In genomic region chr2:212595036-212595654, GRCh38 we compare ENCODE assay signal across 8 cellular contexts. TPM values are rescaled to one million over a fixed set of nuclear protein-coding genes. Genes with fewer than 3 reads are reported as not detected.
DNase-seq lines count a peak whose midpoint lies in the region; ATAC-seq and TF ChIP-seq lines count a peak whose summit lies in the region.

No MANE protein-coding gene starts in this region.

- intact Hi-C loops in IMR-90 (cut with micrococcal nuclease), result loop anchor here (1.0 to 10.0 kb wide), 2 partner anchors 180 to 558 kb away; no protein-coding TSS in a partner anchor
- intact Hi-C loops in aorta (cut with DNase I), result no loop called here
- intact Hi-C loops in left cardiac atrium (cut with DNase I), result no loop called here

- no peak overlapping the region for H2AK5ac ChIP-seq in IMR-90 (ENCODE audit: low read depth, low read length)

- H3K9me1 ChIP-seq in IMR-90 (ENCODE audit: insufficient read depth, low read length), result no peaks in the 10 kb centered on the region

- H2BK20ac ChIP-seq in IMR-90 (ENCODE audit: low read depth, low read length), result no peak overlapping the region

- no peaks in the 10 kb centered on the region for H3K4me1 ChIP-seq in IMR-90 (ENCODE audit: control insufficient read depth, insufficient read depth, low read length)
- H3K4me1 ChIP-seq in aorta (ENCODE audit: control insufficient read depth in 1 of 2, insufficient read depth in 2 of 2, low read length in 2 of 2), result no peaks in the 10 kb centered on the region

- H4K91ac ChIP-seq in IMR-90 (ENCODE audit: insufficient read depth, low read depth, low read length), result no peak overlapping the region

- no peak for TF ChIP-seq POLR2A in IMR-90 (IDR thresholded peaks at IDR 0.05; ENCODE audit: low read depth, low read length)

- peak; percentile 31 for TF ChIP-seq CTCF in IMR-90 (conservative IDR thresholded peaks at IDR 0.05; ENCODE audit: low read depth, low read length)
- peak; percentile 23 for TF ChIP-seq CTCF in astrocyte of the cerebellum (IDR thresholded peaks at IDR 0.05; ENCODE audit: low read depth, low read length, missing control alignments)

- no peaks in the 10 kb centered on the region for H4K20me1 ChIP-seq in IMR-90 (ENCODE audit: insufficient read depth, low read length)

- no peak overlapping the region for H3K18ac ChIP-seq in IMR-90 (ENCODE audit: low read depth, low read length)

- H3K4me2 ChIP-seq in IMR-90 (ENCODE audit: low read depth, low read length), result no peak overlapping the region

- peak; percentile 28; the same call in 1 of the 2 replicates for TF ChIP-seq RAD21 in IMR-90 (IDR thresholded peaks at IDR 0.05; ENCODE audit: low read length)

- no peak overlapping the region for H4K8ac ChIP-seq in IMR-90 (ENCODE audit: low read depth in 2 of 2, low read length in 2 of 2)

- WGBS in IMR-90 (ENCODE audit: extremely low coverage in 2 of 2, insufficient read length in 1 of 2), 2 experiments, result no CpG with 5 or more reads among the region's 3 CpGs
- 35 to 44% methylated on average over 3 of the region's 3 CpGs for WGBS in aorta, 2 donors

- dilution Hi-C loops in IMR-90 (cut with HindIII; ENCODE audit: low sequenced_read_pairs, unreplicated experiment), result no loop called here

- peak; percentile 71 for ATAC-seq in GM18520 (IDR thresholded peaks at IDR 0.05; ENCODE audit: unreplicated experiment)
- ATAC-seq in IMR-90 (ENCODE audit: low read depth), result 0 out of 2 replicates have a peak, but pooled peaks have one; percentile 28
- ATAC-seq in aorta (ENCODE audit: low FRiP score), result no peak
- ATAC-seq in left cardiac atrium, result no peak

- no peak overlapping the region for H2BK15ac ChIP-seq in IMR-90 (ENCODE audit: low read depth, low read length)

- H3K36me3 ChIP-seq in IMR-90 (ENCODE audit: control insufficient read depth, insufficient read depth, low read length), result no peaks in the 10 kb centered on the region
- no peaks in the 10 kb centered on the region for H3K36me3 ChIP-seq in aorta (ENCODE audit: control insufficient read depth in 1 of 2, insufficient read depth in 2 of 2, low read length in 1 of 2)
- no peaks in the 10 kb centered on the region for H3K36me3 ChIP-seq in MG63

- H3K14ac ChIP-seq in IMR-90 (replicated peaks; ENCODE audit: low read depth, low read length), result no peak overlapping the region

- H3K4me3 ChIP-seq in IMR-90 (ENCODE audit: insufficient read depth, low read depth, low read length), result no peak overlapping the region
- H3K4me3 ChIP-seq in astrocyte of the cerebellum (ENCODE audit: low read depth, low read length), result no peak overlapping the region
- no peak overlapping the region for H3K4me3 ChIP-seq in aorta (ENCODE audit: low read length in 2 of 2)
- H3K4me3 ChIP-seq in MG63, result no peak overlapping the region

- no peak overlapping the region for H2AK9ac ChIP-seq in IMR-90 (replicated peaks; ENCODE audit: low read depth, low read length, poor library complexity)

- no peak overlapping the region for H3K23ac ChIP-seq in IMR-90 (ENCODE audit: low read depth, low read length)

- H2BK120ac ChIP-seq in IMR-90 (ENCODE audit: low read depth, low read length), result no peak overlapping the region

- no peak overlapping the region for H2BK5ac ChIP-seq in IMR-90 (ENCODE audit: low read depth, low read length, poor library complexity, severe bottlenecking)

- POLR2A ChIA-PET in IMR-90 (lab: Charles Lee; ENCODE audit: unreplicated experiment), result no interaction called here

- no TSS peak for BruUV-seq in IMR-90 (replicated peaks; lab: Mats Ljungman, UMichigan)

- H4K5ac ChIP-seq in IMR-90 (ENCODE audit: low read depth, low read length), result no peak overlapping the region

- peak; percentile 25 for DNase-seq in A172 (ENCODE audit: low spot score)
- peak; percentile 46 for DNase-seq in IMR-90
- peak; percentile 13 for DNase-seq in astrocyte of the cerebellum (ENCODE audit: low read depth)
- DNase-seq in aorta, result no peak
- DNase-seq in left cardiac atrium, result no peak
- no peak for DNase-seq in stimulated activated CD4-positive, alpha-beta T cell treated with anti-CD3 and anti-CD28 coated beads, Interleukin-12 subunit alpha, Interleukin-12 subunit beta, amount 100 ng/mL, for 4 hours
- DNase-seq in MG63, result no peak

- no peak overlapping the region for H3K27ac ChIP-seq in IMR-90 (ENCODE audit: insufficient read depth, low read length)
- no peak overlapping the region for H3K27ac ChIP-seq in aorta (ENCODE audit: low read depth in 1 of 2, low read length in 2 of 2)

- no peak overlapping the region for H3K4ac ChIP-seq in IMR-90 (ENCODE audit: low read depth, low read length)

- H3K27me3 ChIP-seq in IMR-90 (ENCODE audit: control insufficient read depth, insufficient read depth, low read length), result no peaks in the 10 kb centered on the region
- H3K27me3 ChIP-seq in aorta (ENCODE audit: control insufficient read depth in 1 of 2, insufficient read depth in 2 of 2, low read length in 1 of 2), result peaks cover 0 to 2% of the 10 kb centered on the region in 2 donors
- no peaks in the 10 kb centered on the region for H3K27me3 ChIP-seq in MG63

- H3K56ac ChIP-seq in IMR-90 (ENCODE audit: extremely low read depth, insufficient read depth, low read length), result no peak overlapping the region

- CTCF ChIA-PET in IMR-90 (lab: Yijun Ruan, JAX), result no interaction called here

- no peaks in the 10 kb centered on the region for H3K9me3 ChIP-seq in IMR-90 (ENCODE audit: control insufficient read depth, insufficient read depth, low read length)
- no peaks in the 10 kb centered on the region for H3K9me3 ChIP-seq in aorta (ENCODE audit: control insufficient read depth, low read length)
- H3K9me3 ChIP-seq in MG63, result no peaks in the 10 kb centered on the region

- H3K79me1 ChIP-seq in IMR-90 (ENCODE audit: low read depth in 1 of 2, low read length in 2 of 2), result no peaks in the 10 kb centered on the region

- no peak overlapping the region for H2AFZ ChIP-seq in IMR-90 (replicated peaks; ENCODE audit: low read length, poor library complexity)

- in situ Hi-C loops in IMR-90 (cut with MboI; ENCODE audit: low sequenced_read_pairs) (no loop called here), astrocyte of the cerebellum (cut with HindIII; ENCODE audit: low sequenced_read_pairs) (no loop called here)

- no peak overlapping the region for H3K9ac ChIP-seq in IMR-90 (ENCODE audit: low read depth, low read length)

TF ChIP-seq in IMR-90, 13 proteins besides CTCF, POLR2A, EP300 and RAD21:
- TF ChIP-seq NFE2L2 (IDR thresholded peaks at IDR 0.05; ENCODE audit: low read depth, low read length) (no peak), SMC3 (IDR thresholded peaks at IDR 0.05; ENCODE audit: low read depth, low read length) (no peak), MAZ (IDR thresholded peaks at IDR 0.05; ENCODE audit: borderline replicate concordance, low read depth, low read length) (no peak), CEBPB (IDR thresholded peaks at IDR 0.05; ENCODE audit: low read depth, low read length) (no peak), FOS (IDR thresholded peaks at IDR 0.05; ENCODE audit: low read depth, low read length) (no peak), MAFK (IDR thresholded peaks at IDR 0.05; ENCODE audit: low read depth, low read length) (no peak), CHD1 (IDR thresholded peaks at IDR 0.05; ENCODE audit: low read depth, low read length) (no peak), RCOR1 (IDR thresholded peaks at IDR 0.05; ENCODE audit: insufficient replicate concordance, low read length) (no peak), ELK1 (IDR thresholded peaks at IDR 0.05; ENCODE audit: borderline replicate concordance, low read depth, low read length) (no peak), BHLHE40 (IDR thresholded peaks at IDR 0.05; ENCODE audit: low read depth, low read length) (no peak), RFX5 (IDR thresholded peaks at IDR 0.05; ENCODE audit: low read depth, low read length) (no peak), MXI1 (IDR thresholded peaks at IDR 0.05; ENCODE audit: borderline replicate concordance, low read depth, low read length) (no peak)
- TF ChIP-seq, protein P1, sequence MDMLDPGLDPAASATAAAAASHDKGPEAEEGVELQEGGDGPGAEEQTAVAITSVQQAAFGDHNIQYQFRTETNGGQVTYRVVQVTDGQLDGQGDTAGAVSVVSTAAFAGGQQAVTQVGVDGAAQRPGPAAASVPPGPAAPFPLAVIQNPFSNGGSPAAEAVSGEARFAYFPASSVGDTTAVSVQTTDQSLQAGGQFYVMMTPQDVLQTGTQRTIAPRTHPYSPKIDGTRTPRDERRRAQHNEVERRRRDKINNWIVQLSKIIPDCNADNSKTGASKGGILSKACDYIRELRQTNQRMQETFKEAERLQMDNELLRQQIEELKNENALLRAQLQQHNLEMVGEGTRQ (IDR thresholded peaks at IDR 0.05; ENCODE audit: low read depth, low read length), result no peak

RNA-seq across cellular contexts. Expression of gene ERBB4, which starts 56.5 kb away (rescaled TPM):
- 0.09 and 0.79 TPM in 2 replicates for total RNA-seq in A172 (2014; rRNA removed; shearing (Covaris generic))
- not detected in 2 replicates for total RNA-seq in IMR-90 (2012; rRNA removed)
- polyA plus RNA-seq in IMR-90 (2012; rRNA removed), result not detected in 2 replicates
- polyA plus RNA-seq in IMR-90 (2012; cell fraction: cytosol; rRNA removed), result not detected in 2 replicates
- polyA plus RNA-seq in IMR-90 (2012; cell fraction: nucleus; rRNA removed; ENCODE audit: low replicate concordance), result not detected in 2 replicates
- total RNA-seq in aorta, result 10 to 100 TPM; 28.6 to 42.0 TPM
- polyA plus RNA-seq in aorta, result 1 to 10 TPM; 1.3 to 1.5 TPM
- 10 to 100 TPM; 17.9 to 20.6 TPM for total RNA-seq in left cardiac atrium
- total RNA-seq in MG63 (2014; rRNA removed; shearing (Covaris generic); ENCODE audit: low replicate concordance), result 0.07 TPM in 1 of 2 replicates, not detected in the other

Comparison
In these comparisons a context has a peak if more than half of its experiments do, and no peak if none do; other contexts are left out.
1. DNase-seq: peak in A172 (single experiment), IMR-90 (single experiment) and astrocyte of the cerebellum (single experiment); none in aorta (0 of 2), left cardiac atrium (single experiment), stimulated activated CD4-positive, alpha-beta T cell treated with anti-CD3 and anti-CD28 coated beads, Interleukin-12 subunit alpha, Interleukin-12 subunit beta, amount 100 ng/mL, for 4 hours (single experiment) and MG63 (single experiment).
2. ATAC-seq: peak in GM18520 (single experiment) and IMR-90 (single experiment); none in aorta (single experiment) and left cardiac atrium (0 of 2).
3. RNA of gene ERBB4, which starts 56.5 kb away (total RNA-seq): 28.6 to 42.0 TPM in aorta and 17.9 to 20.6 TPM in left cardiac atrium; 0.09 to 0.79 TPM in A172, 0.07 TPM in MG63 and not detected in IMR-90; every median in the first group is over 10 times any median in the second.